20 cellular contexts compared by ENCODE assay signal in genomic region chr15:69754313-69754712, GRCh38.
A peak's percentile ranks its signal among the peaks of the same experiment; 100 is the strongest.
DNase-seq lines count a peak whose midpoint lies in the region; ATAC-seq and TF ChIP-seq lines count a peak whose summit lies in the region.
"Had no signal": no experiment of that assay in that cellular context is flagged by ENCODE, and none has a peak within 500 bp of the region (broad histone marks: within the 10 kb centered on the region; RNA-seq: fewer than 3 reads in every experiment).

No MANE protein-coding gene starts in this region.

- peaks cover 61% of the 10 kb centered on the region for H3K9me3 Mint-ChIP-seq in T-helper 1 cell treated with Interleukin-12 subunit alpha and Interleukin-12 subunit beta and Interleukin-4 antibody, amounts not matched to agents 30 μg/mL and 1 μg/mL, for 36 hours
- peaks cover 42% of the 10 kb centered on the region for H3K9me3 Mint-ChIP-seq in activated naive CD4-positive, alpha-beta T cell treated with anti-CD3 and anti-CD28 coated beads, Interleukin-2, amount 10 ng/mL, durations not matched to agents 7 days and 5 days
- peaks cover 5% of the 10 kb centered on the region for H3K9me3 Mint-ChIP-seq in activated T-helper 17 cell treated with anti-CD3 and anti-CD28 coated beads, Interleukin-2, amount 50 U/mL, for 72 hours
- peaks cover 14% of the 10 kb centered on the region for H3K9me3 Mint-ChIP-seq in stimulated activated effector memory CD8-positive, alpha-beta T cell treated with anti-CD3 and anti-CD28 coated beads, Interleukin-12 subunit alpha, Interleukin-12 subunit beta, amount 100 ng/mL, for 72 hours

- TF ChIP-seq EP300 in suprapubic skin (IDR thresholded peaks at IDR 0.05) = no peak

- peaks cover 22% of the 10 kb centered on the region for H3K27me3 Mint-ChIP-seq in T-helper 1 cell treated with Interleukin-12 subunit alpha and Interleukin-12 subunit beta and Interleukin-4 antibody, amounts not matched to agents 30 μg/mL and 1 μg/mL, for 36 hours (ENCODE audit: low read depth)
- peaks cover 35% of the 10 kb centered on the region for H3K27me3 Mint-ChIP-seq in activated naive CD4-positive, alpha-beta T cell treated with anti-CD3 and anti-CD28 coated beads, Interleukin-2, amount 10 ng/mL, durations not matched to agents 7 days and 5 days
- no peaks in the 10 kb centered on the region for H3K27me3 Mint-ChIP-seq in activated T-helper 17 cell treated with anti-CD3 and anti-CD28 coated beads, Interleukin-2, amount 50 U/mL, for 72 hours

- 100% methylated on average over 1 of the region's 1 CpG for WGBS in suprapubic skin

- no peaks in the 10 kb centered on the region for H3K27me3 ChIP-seq in suprapubic skin
- H3K27me3 ChIP-seq: left lung had no signal

- no peak for ATAC-seq in activated T-helper 17 cell treated with anti-CD3 and anti-CD28 coated beads, Interleukin-2, amount 50 U/mL, for 72 hours (replicated peaks)
- no peak for ATAC-seq in stimulated activated effector memory CD8-positive, alpha-beta T cell treated with anti-CD3 and anti-CD28 coated beads, Interleukin-12 subunit alpha, Interleukin-12 subunit beta, amount 100 ng/mL, for 72 hours
- ATAC-seq: left lung, sciatic nerve had no signal

- TF ChIP-seq POLR2A in suprapubic skin (IDR thresholded peaks at IDR 0.05) = no peak

- H3K4me3 ChIP-seq in suprapubic skin = no peak overlapping the region
- H3K4me3 ChIP-seq: GM23248, prostate gland had no signal

- TF ChIP-seq CTCF in suprapubic skin (IDR thresholded peaks at IDR 0.05) = no peak

- peaks cover 56% of the 10 kb centered on the region for H3K4me1 Mint-ChIP-seq in T-helper 1 cell treated with Interleukin-12 subunit alpha and Interleukin-12 subunit beta and Interleukin-4 antibody, amounts not matched to agents 30 μg/mL and 1 μg/mL, for 36 hours (ENCODE audit: low read depth)
- H3K4me1 Mint-ChIP-seq in activated naive CD4-positive, alpha-beta T cell treated with anti-CD3 and anti-CD28 coated beads, Interleukin-2, amount 10 ng/mL, durations not matched to agents 7 days and 5 days = peaks cover 91% of the 10 kb centered on the region
- H3K4me1 Mint-ChIP-seq in activated T-helper 17 cell treated with anti-CD3 and anti-CD28 coated beads, Interleukin-2, amount 50 U/mL, for 72 hours = peaks cover 52% of the 10 kb centered on the region
- H3K4me1 Mint-ChIP-seq in stimulated activated effector memory CD8-positive, alpha-beta T cell treated with anti-CD3 and anti-CD28 coated beads, Interleukin-12 subunit alpha, Interleukin-12 subunit beta, amount 100 ng/mL, for 72 hours = peaks cover 87% of the 10 kb centered on the region

- H3K9me3 ChIP-seq in suprapubic skin = peaks cover 3% of the 10 kb centered on the region
- H3K9me3 ChIP-seq: prostate gland had no signal

- H3K4me3 Mint-ChIP-seq in T-helper 1 cell treated with Interleukin-12 subunit alpha and Interleukin-12 subunit beta and Interleukin-4 antibody, amounts not matched to agents 30 μg/mL and 1 μg/mL, for 36 hours = peak overlapping the region; percentile 8
- H3K4me3 Mint-ChIP-seq in activated naive CD4-positive, alpha-beta T cell treated with anti-CD3 and anti-CD28 coated beads, Interleukin-2, amount 10 ng/mL, durations not matched to agents 7 days and 5 days = no peak overlapping the region
- H3K4me3 Mint-ChIP-seq in activated T-helper 17 cell treated with anti-CD3 and anti-CD28 coated beads, Interleukin-2, amount 50 U/mL, for 72 hours = peak overlapping the region; percentile 64
- H3K4me3 Mint-ChIP-seq in stimulated activated effector memory CD8-positive, alpha-beta T cell treated with anti-CD3 and anti-CD28 coated beads, Interleukin-12 subunit alpha, Interleukin-12 subunit beta, amount 100 ng/mL, for 72 hours = peak overlapping the region; percentile 59

- no peaks in the 10 kb centered on the region for H3K36me3 ChIP-seq in suprapubic skin
- H3K36me3 ChIP-seq: left lung, prostate gland had no signal

- DNase-seq in T-helper 1 cell (no peak), suprapubic skin (ENCODE audit: low spot score in 2 of 2) (no peak), midbrain (lab: John Stamatoyannopoulos, UW) (no peak)
- no peak for DNase-seq in activated naive CD4-positive, alpha-beta T cell treated with anti-CD3 and anti-CD28 coated beads, Interleukin-2, amount 10 ng/mL, durations not matched to agents 7 days and 5 days
- DNase-seq in activated naive CD4-positive, alpha-beta T cell treated with anti-CD3 and anti-CD28 coated beads, Interleukin-2, amount 50 U/mL, for 16 hours = no peak
- DNase-seq in stimulated activated effector memory CD8-positive, alpha-beta T cell treated with anti-CD3 and anti-CD28 coated beads, Interleukin-12 subunit alpha, Interleukin-12 subunit beta, amount 100 ng/mL, for 72 hours (ENCODE audit: low spot score in 2 of 2) = peak in 1 of 2 donors; percentile 36
- DNase-seq: activated CD4-positive, alpha-beta T cell treated with anti-CD3 and anti-CD28 coated beads for 48 hours; amniotic stem cell; GM23248; left lung; mesenchymal stem cell; NCI-H1694; nucleus accumbens; stimulated activated CD4-positive, alpha-beta T cell treated with anti-CD3 and anti-CD28 coated beads, Interleukin-12 subunit alpha, Interleukin-12 subunit beta, amount 100 ng/mL, for 4 hours; stimulated activated CD4-positive, alpha-beta T cell treated with anti-CD3 and anti-CD28 coated beads, Interleukin-4, amount 100 ng/mL, for 1 hour had no signal

- H3K27ac ChIP-seq in suprapubic skin = no peak overlapping the region
- H3K27ac ChIP-seq: 22Rv1, GM23248, prostate gland had no signal

- H3K27ac Mint-ChIP-seq in T-helper 1 cell treated with Interleukin-12 subunit alpha and Interleukin-12 subunit beta and Interleukin-4 antibody, amounts not matched to agents 30 μg/mL and 1 μg/mL, for 36 hours = peak overlapping the region; percentile 75
- H3K27ac Mint-ChIP-seq in activated naive CD4-positive, alpha-beta T cell treated with anti-CD3 and anti-CD28 coated beads, Interleukin-2, amount 10 ng/mL, durations not matched to agents 7 days and 5 days = peak overlapping the region; percentile 49
- peak overlapping the region; percentile 89 for H3K27ac Mint-ChIP-seq in activated T-helper 17 cell treated with anti-CD3 and anti-CD28 coated beads, Interleukin-2, amount 50 U/mL, for 72 hours
- peak overlapping the region; percentile 91 for H3K27ac Mint-ChIP-seq in stimulated activated effector memory CD8-positive, alpha-beta T cell treated with anti-CD3 and anti-CD28 coated beads, Interleukin-12 subunit alpha, Interleukin-12 subunit beta, amount 100 ng/mL, for 72 hours

- CTCF ChIA-PET in activated naive CD4-positive, alpha-beta T cell treated with anti-CD3 and anti-CD28 coated beads, Interleukin-2, amount 10 ng/mL, durations not matched to agents 7 days and 5 days (lab: Charles Lee) = interaction anchor here (1.1 to 2.1 kb wide), 4 partner anchors 11 to 506 kb away, joined by 3 to 9 read pairs (median 3); no protein-coding TSS in a partner anchor

- peaks cover 52% of the 10 kb centered on the region for H3K36me3 Mint-ChIP-seq in T-helper 1 cell treated with Interleukin-12 subunit alpha and Interleukin-12 subunit beta and Interleukin-4 antibody, amounts not matched to agents 30 μg/mL and 1 μg/mL, for 36 hours (ENCODE audit: low read depth)
- H3K36me3 Mint-ChIP-seq in activated naive CD4-positive, alpha-beta T cell treated with anti-CD3 and anti-CD28 coated beads, Interleukin-2, amount 10 ng/mL, durations not matched to agents 7 days and 5 days = peaks cover 42% of the 10 kb centered on the region
- peaks cover 21% of the 10 kb centered on the region for H3K36me3 Mint-ChIP-seq in activated T-helper 17 cell treated with anti-CD3 and anti-CD28 coated beads, Interleukin-2, amount 50 U/mL, for 72 hours (ENCODE audit: low read depth)
- peaks cover 34% of the 10 kb centered on the region for H3K36me3 Mint-ChIP-seq in stimulated activated effector memory CD8-positive, alpha-beta T cell treated with anti-CD3 and anti-CD28 coated beads, Interleukin-12 subunit alpha, Interleukin-12 subunit beta, amount 100 ng/mL, for 72 hours

- peaks cover 18% of the 10 kb centered on the region for H3K4me1 ChIP-seq in suprapubic skin
- H3K4me1 ChIP-seq: prostate gland had no signal
